In genomic region chr3:195810455-195810845, GRCh38 we compare ENCODE assay signal across 16 cellular contexts. TPM values are rescaled to one million over a fixed set of nuclear protein-coding genes. Genes with fewer than 3 reads are reported as not detected.
"Had no signal": no experiment of that assay in that cellular context is flagged by ENCODE, and none has a peak within 500 bp of the region (broad histone marks: within the 10 kb centered on the region; RNA-seq: fewer than 3 reads in every experiment).

No MANE protein-coding gene starts in this region.

- H3K9ac ChIP-seq: parathyroid adenoma had no signal

- H3K4me1 Mint-ChIP-seq: central memory CD8-positive, alpha-beta T cell had no signal

- H3K4me3 ChIP-seq: body of pancreas, skin epidermis, tibial nerve had no signal

- H3K36me3 Mint-ChIP-seq: activated CD4-positive, alpha-beta memory T cell treated with anti-CD3 and anti-CD28 coated beads for 36 hours; T-cell had no signal

- H3K36me3 ChIP-seq: tibial nerve had no signal

- H3K27ac Mint-ChIP-seq: activated CD4-positive, alpha-beta memory T cell treated with anti-CD3 and anti-CD28 coated beads for 36 hours had no signal

- H3K4me1 ChIP-seq: body of pancreas, parathyroid adenoma, tibial nerve had no signal

- ATAC-seq: body of pancreas, esophagus mucosa, left cardiac atrium, T-cell had no signal

- H3K27ac ChIP-seq: body of pancreas, parathyroid adenoma, skin epidermis, tibial nerve had no signal

- H2AFZ ChIP-seq: parathyroid adenoma had no signal

- DNase-seq: activated CD4-positive, alpha-beta memory T cell treated with anti-CD3 and anti-CD28 coated beads for 36 hours; activated CD4-positive, alpha-beta T cell treated with anti-CD3 and anti-CD28 coated beads for 1 hour; activated CD8-positive, alpha-beta memory T cell treated with anti-CD3 and anti-CD28 coated beads, Interleukin-2, amount 50 U/mL, for 4 hours; activated naive CD4-positive, alpha-beta T cell; immature natural killer cell; left cardiac atrium; mammary epithelial cell; T-cell; T1000 had no signal

- H3K9me3 Mint-ChIP-seq: activated CD4-positive, alpha-beta memory T cell treated with anti-CD3 and anti-CD28 coated beads for 36 hours; central memory CD8-positive, alpha-beta T cell; immature natural killer cell; neural crest cell; T-cell had no signal

- H3K9me3 ChIP-seq: body of pancreas, tibial nerve had no signal

- H3K4me3 Mint-ChIP-seq: activated CD4-positive, alpha-beta memory T cell treated with anti-CD3 and anti-CD28 coated beads for 36 hours; central memory CD8-positive, alpha-beta T cell; immature natural killer cell; neural crest cell; T-cell had no signal

- H3K79me2 ChIP-seq: parathyroid adenoma had no signal

RNA-seq across cellular contexts. Expression of gene MUC4, which starts 1.3 kb away (rescaled TPM):
- total RNA-seq: body of pancreas, left cardiac atrium, mammary epithelial cell, neural crest cell, tibial nerve had no signal
- polyA plus RNA-seq: mammary epithelial cell had no signal
